ENCODE assay signal across 22 cellular contexts in the genomic region with DNA sequence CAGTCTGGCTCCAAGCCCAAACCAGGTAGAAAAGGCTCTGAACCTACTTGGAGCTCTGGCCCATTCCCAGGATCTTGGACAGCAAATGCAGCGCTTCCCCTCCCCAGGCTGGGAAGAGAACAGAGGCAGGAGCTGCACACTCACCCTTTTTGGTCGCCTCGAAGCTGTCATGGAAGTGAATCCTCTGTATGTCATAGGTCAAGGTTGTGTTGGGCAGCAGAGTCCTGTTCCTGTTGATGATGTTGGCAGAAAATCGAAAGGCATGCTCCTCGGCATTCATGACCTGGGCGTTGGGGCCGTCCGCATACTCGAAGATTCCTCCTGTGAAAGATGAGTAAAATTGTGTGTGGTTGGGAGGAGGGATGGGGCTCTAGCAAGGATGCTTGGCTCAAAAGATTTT.
DNase-seq lines count a peak whose midpoint lies in the region; ATAC-seq lines count a peak whose summit lies in the region.
"Had no signal": no experiment of that assay in that cellular context is flagged by ENCODE, and none has a peak within 500 bp of the region (broad histone marks: within the 10 kb centered on the region; RNA-seq: fewer than 3 reads in every experiment).

No MANE protein-coding gene starts in this region.

- intact Hi-C loops in sciatic nerve (cut with DNase I) = no loop called here

- DNase-seq in D341Med (ENCODE audit: low spot score) (peak; percentile 4), left lobe of liver (ENCODE audit: low spot score) (peak; percentile 28), sciatic nerve (ENCODE audit: low spot score) (peak; percentile 45), H4 (ENCODE audit: low spot score) (no peak), NCI-H226 (no peak)
- DNase-seq in activated CD8-positive, alpha-beta memory T cell treated with anti-CD3 and anti-CD28 coated beads, Interleukin-2, amount 50 U/mL, for 48 hours = peak; percentile 10
- DNase-seq: Calu3, DMS53, EL, GOT3, MV-4-11, NCI-H1417, NCI-H187, NCI-H2107, NCI-H524, PC-3, RPMI8226, SIG-M5 had no signal

- no peak for ATAC-seq in left lobe of liver
- ATAC-seq in sciatic nerve = no peak
- no peak for ATAC-seq in HG03097 (IDR thresholded peaks at IDR 0.05; ENCODE audit: low FRiP score, unreplicated experiment)
- no peak for ATAC-seq in HG03196 (IDR thresholded peaks at IDR 0.05; ENCODE audit: unreplicated experiment)
- ATAC-seq: CD8-positive, alpha-beta T cell; GM12878; PC-3 had no signal

Comparison
In these comparisons a context has a peak if more than half of its experiments do, and no peak if none do; other contexts are left out.
1. DNase-seq: peak in D341Med (single experiment), activated CD8-positive, alpha-beta memory T cell treated with anti-CD3 and anti-CD28 coated beads, Interleukin-2, amount 50 U/mL, for 48 hours (single experiment), left lobe of liver (single experiment) and sciatic nerve (single experiment); none in H4 (single experiment) and NCI-H226 (single experiment).